10 cellular contexts compared by ENCODE assay signal in the genomic region with DNA sequence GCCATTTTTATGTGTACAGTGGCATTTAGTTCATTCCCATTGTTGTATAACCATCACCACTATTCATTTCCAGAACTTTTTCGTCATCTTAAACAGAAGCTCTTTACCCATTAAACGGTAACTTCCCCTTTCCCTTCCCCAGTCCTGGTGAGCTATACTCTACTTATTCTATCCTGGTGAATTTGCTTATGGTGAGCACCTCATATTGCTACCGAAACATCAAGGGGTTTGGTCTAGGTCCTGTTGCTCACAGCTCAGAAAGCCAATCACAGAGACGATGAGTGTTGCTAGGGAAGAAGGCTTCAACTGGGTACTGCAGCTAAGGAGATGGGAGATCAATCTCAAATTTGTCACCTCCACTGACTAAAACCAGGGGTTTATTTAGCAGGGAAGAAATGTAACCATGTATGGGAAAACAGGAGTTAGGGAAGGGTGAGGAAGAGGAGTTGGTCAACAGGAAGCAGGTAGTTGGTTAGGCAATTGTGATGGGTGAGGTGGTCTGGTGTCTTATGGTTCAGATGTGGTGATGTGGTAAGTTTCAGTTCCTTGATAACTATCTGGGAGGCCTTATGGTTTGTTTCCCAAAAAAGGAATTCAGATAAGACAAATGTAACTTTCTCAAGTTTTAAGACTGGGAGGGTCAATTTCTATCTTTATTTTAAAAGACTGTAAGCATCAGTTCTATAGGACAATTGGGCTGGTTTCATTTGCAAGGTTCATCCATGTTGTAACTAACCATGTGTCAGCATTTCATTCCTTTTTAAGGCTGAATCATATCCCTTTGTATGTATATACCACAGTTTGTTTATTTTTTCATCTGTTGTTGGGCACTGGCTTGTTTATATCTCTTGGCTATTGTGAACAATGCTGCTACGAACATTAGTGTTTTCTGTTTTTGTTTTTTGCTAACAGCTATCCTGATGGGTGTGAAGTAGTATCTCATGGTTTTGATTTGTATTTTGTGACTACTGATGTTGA. TPM values are rescaled to one million over a fixed set of nuclear protein-coding genes. Genes with fewer than 3 reads are reported as not detected.
DNase-seq lines count a peak whose midpoint lies in the region; ATAC-seq and TF ChIP-seq lines count a peak whose summit lies in the region.
"Had no signal": no experiment of that assay in that cellular context is flagged by ENCODE, and none has a peak within 500 bp of the region (broad histone marks: within the 10 kb centered on the region; RNA-seq: fewer than 3 reads in every experiment).

No MANE protein-coding gene starts in this region.

- no peaks in the 10 kb centered on the region for H3K4me1 ChIP-seq in mammary epithelial cell (ENCODE audit: insufficient read depth, low read length)
- peaks cover 51% of the 10 kb centered on the region for H3K4me1 ChIP-seq in OCI-LY3 (ENCODE audit: low read length)
- no peaks in the 10 kb centered on the region for H3K4me1 ChIP-seq in thyroid gland

- H4K20me1 ChIP-seq in mammary epithelial cell (ENCODE audit: insufficient read depth, low read length) (no peaks in the 10 kb centered on the region), OCI-LY3 (ENCODE audit: insufficient read depth, low read length) (no peaks in the 10 kb centered on the region)

- peak overlapping the region; percentile 65 for H3K27ac Mint-ChIP-seq in MCF 10A (ENCODE audit: low read depth, unreplicated experiment)
- H3K27ac Mint-ChIP-seq: activated naive CD4-positive, alpha-beta T cell treated with anti-CD3 and anti-CD28 coated beads, Interleukin-2, amount 50 U/mL, for 72 hours had no signal

- TF ChIP-seq POLR2A in thyroid gland (IDR thresholded peaks at IDR 0.05) = no peak

- intact Hi-C loops in MCF 10A (cut with micrococcal nuclease) (no loop called here), mammary epithelial cell (cut with micrococcal nuclease) (no loop called here), thyroid gland (cut with DNase I) (no loop called here)

- H3K79me2 ChIP-seq in mammary epithelial cell (ENCODE audit: insufficient read depth, low read length) (peaks cover 30% of the 10 kb centered on the region), OCI-LY3 (ENCODE audit: low read length) (peaks cover 56% of the 10 kb centered on the region)

- CTCF ChIA-PET in MCF 10A (lab: Yijun Ruan, JAX) (interaction anchor here (0.7 kb wide), 1 partner anchor 789 kb away, joined by 4 read pairs; no protein-coding TSS in a partner anchor), mammary epithelial cell (lab: Charles Lee; ENCODE audit: low non-redundant PET) (no interaction called here)

- POLR2A ChIA-PET in MCF 10A (lab: Yijun Ruan, JAX) = no interaction called here

- TF ChIP-seq CTCF in MCF 10A (IDR thresholded peaks at IDR 0.05; ENCODE audit: unreplicated experiment) (no peak), mammary epithelial cell (conservative IDR thresholded peaks at IDR 0.05 in 1 of 2, IDR thresholded peaks at IDR 0.05 in 1 of 2; ENCODE audit: extremely low read depth in 1 of 2, insufficient read depth in 1 of 2, low read depth in 1 of 2, low read length in 2 of 2) (no peak), OCI-LY3 (IDR thresholded peaks at IDR 0.05; ENCODE audit: low read depth, low read length) (no peak), thyroid gland (IDR thresholded peaks at IDR 0.05) (no peak)

- H3K27me3 ChIP-seq in mammary epithelial cell (ENCODE audit: insufficient read depth, low read length) (no peaks in the 10 kb centered on the region), OCI-LY3 (ENCODE audit: low read depth, low read length) (no peaks in the 10 kb centered on the region), thyroid gland (no peaks in the 10 kb centered on the region)

- DNase-seq in MCF 10A (ENCODE audit: unreplicated experiment) (peak; percentile 15), mammary epithelial cell (no peak), thyroid gland (no peak), COLO668 (lab: John Stamatoyannopoulos, UW; ENCODE audit: unreplicated experiment) (no peak), NCI-H446 (lab: John Stamatoyannopoulos, UW) (no peak), RPMI8226 (no peak)
- DNase-seq: NCI-H345 had no signal

- H3K4me3 ChIP-seq in mammary epithelial cell (replicated peaks in 1 of 3; ENCODE audit: insufficient read depth in 1 of 3, low read depth in 2 of 3, low read length in 3 of 3) (no peak overlapping the region), OCI-LY3 (ENCODE audit: low read length) (peak overlapping the region; percentile 29), thyroid gland (replicated peaks in 1 of 3) (no peak overlapping the region)

- H3K36me3 ChIP-seq in mammary epithelial cell (ENCODE audit: insufficient read depth, low read length) (peaks cover 21% of the 10 kb centered on the region), OCI-LY3 (replicated peaks; ENCODE audit: low read depth, low read length) (peaks cover 20% of the 10 kb centered on the region), thyroid gland (no peaks in the 10 kb centered on the region)

- H2AFZ ChIP-seq in mammary epithelial cell (ENCODE audit: low read depth, low read length) = no peak overlapping the region
- no peak overlapping the region for H2AFZ ChIP-seq in OCI-LY3 (ENCODE audit: low read depth, low read length)

- dilution Hi-C loops in mammary epithelial cell (cut with HindIII; ENCODE audit: low sequenced_read_pairs) = no loop called here

- H3K4me1 Mint-ChIP-seq in MCF 10A (ENCODE audit: insufficient read depth, unreplicated experiment) = peaks cover 15% of the 10 kb centered on the region

- H3K9ac ChIP-seq in mammary epithelial cell (ENCODE audit: insufficient read depth, low read length) = no peak overlapping the region
- H3K9ac ChIP-seq in OCI-LY3 (ENCODE audit: low read length) = peak overlapping the region; percentile 37; the same call in 1 of the 2 replicates

- peak; percentile 93 for ATAC-seq in HG02885 (IDR thresholded peaks at IDR 0.05; ENCODE audit: poor library complexity, unreplicated experiment)

- no peaks in the 10 kb centered on the region for H3K9me3 Mint-ChIP-seq in MCF 10A (ENCODE audit: unreplicated experiment)
- H3K9me3 Mint-ChIP-seq: activated naive CD4-positive, alpha-beta T cell treated with anti-CD3 and anti-CD28 coated beads, Interleukin-2, amount 50 U/mL, for 72 hours had no signal

- no peak overlapping the region for H3K4me3 Mint-ChIP-seq in MCF 10A (ENCODE audit: unreplicated experiment)

- in situ Hi-C loops in mammary epithelial cell (cut with MboI; ENCODE audit: low sequenced_read_pairs in 2 of 2) = loop anchor here (25.0 kb wide), 2 partner anchors 487 to 837 kb away; no protein-coding TSS in a partner anchor

- H3K9me3 ChIP-seq in mammary epithelial cell (replicated peaks; ENCODE audit: insufficient read depth, low read length) (no peaks in the 10 kb centered on the region), OCI-LY3 (ENCODE audit: insufficient read depth, low read length) (no peaks in the 10 kb centered on the region), thyroid gland (no peaks in the 10 kb centered on the region)

- no peaks in the 10 kb centered on the region for H3K27me3 Mint-ChIP-seq in MCF 10A (ENCODE audit: insufficient read depth, unreplicated experiment)

- no peak overlapping the region for H3K4me2 ChIP-seq in mammary epithelial cell (ENCODE audit: insufficient read depth, low read depth, low read length)
- H3K4me2 ChIP-seq in OCI-LY3 (ENCODE audit: low read length) = peak overlapping the region; percentile 62

- H3K36me3 Mint-ChIP-seq in MCF 10A (ENCODE audit: insufficient read depth, unreplicated experiment) = peaks cover 23% of the 10 kb centered on the region

- WGBS in mammary epithelial cell (ENCODE audit: low coverage, missing lambda C conversion rate) = 85% methylated on average over 4 of the region's 5 CpGs
- WGBS in thyroid gland, 2 donors = 92 to 93% methylated on average over 5 of the region's 5 CpGs

- H3K27ac ChIP-seq in mammary epithelial cell (ENCODE audit: insufficient read depth, low read depth, low read length) (no peak overlapping the region), OCI-LY3 (ENCODE audit: low read length) (peak overlapping the region; percentile 94), thyroid gland (no peak overlapping the region)

- BruUV-seq in MCF 10A (replicated peaks; lab: Mats Ljungman, UMichigan) = no TSS peak
- no TSS peak for BruUV-seq in mammary epithelial cell (replicated peaks; lab: Mats Ljungman, UMichigan)

RNA-seq across cellular contexts. Expression of gene GOLGA8H, which starts 46.4 kb away (rescaled TPM):
- total RNA-seq in MCF 10A (2022) (0.70 and 0.71 TPM in 2 replicates), mammary epithelial cell (under 1 TPM; 0.16 to 0.17 TPM), thyroid gland (1 to 10 TPM in 3 of 4 donors, under 1 TPM in 1; 0.79 to 3.1 (median 2.3) TPM)
- 0.02 TPM for polyA plus RNA-seq in mammary epithelial cell
- not detected for polyA minus RNA-seq in mammary epithelial cell
